ENCODE assay signal across 9 cellular contexts in genomic region chr16:49492090-49492801, GRCh38.
DNase-seq lines count a peak whose midpoint lies in the region; ATAC-seq, FAIRE-seq and TF ChIP-seq lines count a peak whose summit lies in the region.
"Had no signal": no experiment of that assay in that cellular context is flagged by ENCODE, and none has a peak within 500 bp of the region (broad histone marks: within the 10 kb centered on the region; RNA-seq: fewer than 3 reads in every experiment).

No MANE protein-coding gene starts in this region.

- H3K4me1 ChIP-seq in body of pancreas (peaks cover 8% of the 10 kb centered on the region), kidney (ENCODE audit: control insufficient read depth in 1 of 2, insufficient read depth in 1 of 2, low read depth in 1 of 2, low read length in 2 of 2) (peaks cover 0 to 2% of the 10 kb centered on the region in 2 donors)

- H3K36me3 ChIP-seq in body of pancreas (replicated peaks in 1 of 2; ENCODE audit: insufficient read depth in 1 of 2, low read depth in 2 of 2) (no peaks in the 10 kb centered on the region), kidney (ENCODE audit: control insufficient read depth in 1 of 2, insufficient read depth in 2 of 2, low read length in 2 of 2) (no peaks in the 10 kb centered on the region)

- H3K27ac ChIP-seq in body of pancreas (no peak overlapping the region), kidney (ENCODE audit: low read depth in 2 of 2, low read length in 2 of 2) (peak overlapping the region in 1 of 2 donors; percentile 14)
- H3K27ac ChIP-seq: skin epidermis had no signal

- FAIRE-seq in H54 (lab: Jason Lieb, UNC) (no peak), kidney (lab: Jason Lieb, UNC) (no peak)

- H3K9me3 ChIP-seq in body of pancreas = no peaks in the 10 kb centered on the region
- no peaks in the 10 kb centered on the region for H3K9me3 ChIP-seq in kidney (ENCODE audit: control insufficient read depth in 1 of 2, low read length in 2 of 2)

- intact Hi-C loops in body of pancreas (cut with DNase I) = loop anchor here (10.0 kb wide), 1 partner anchor 423 kb away; no protein-coding TSS in a partner anchor
- intact Hi-C loops in kidney (cut with DNase I) = no loop called here

- WGBS in body of pancreas, 2 donors = 28 to 40% methylated on average over 22 to 48 of the region's 51 CpGs

- DNase-seq in D341Med (ENCODE audit: low spot score) (peak; percentile 87), H54 (ENCODE audit: insufficient read length, low spot score) (peak; percentile 36), OCI-M1 (lab: John Stamatoyannopoulos, UW) (peak; percentile 0), body of pancreas (peak in 3 of 4 donors; percentile 37 to 53 (median 48)), kidney (peak; percentile 86), NCI-H2029 treated with DMSO at 0.1 percent for 48 hours (lab: John Stamatoyannopoulos, UW) (no peak), NCI-H1436 treated with DMSO at 0.1 percent for 48 hours (lab: John Stamatoyannopoulos, UW) (no peak)
- DNase-seq in stimulated activated CD4-positive, alpha-beta T cell treated with anti-CD3 and anti-CD28 coated beads, Interleukin-4, amount 100 ng/mL, for 24 hours = peak; percentile 19

- H3K27me3 ChIP-seq in body of pancreas = no peaks in the 10 kb centered on the region

- TF ChIP-seq POLR2A in H54 (IDR thresholded peaks at IDR 0.05; ENCODE audit: low read depth, low read length) (no peak), body of pancreas (IDR thresholded peaks at IDR 0.05) (no peak)

- peak; percentile 76 for ATAC-seq in body of pancreas

- TF ChIP-seq CTCF in body of pancreas (IDR thresholded peaks at IDR 0.05) (peak; percentile 59 to 91 (median 70)), kidney (IDR thresholded peaks at IDR 0.05; ENCODE audit: borderline replicate concordance, extremely low read depth, insufficient read depth) (peak; percentile 88)

- H3K9ac ChIP-seq in kidney (ENCODE audit: low read length in 2 of 2) = peak overlapping the region in 1 of 2 donors; percentile 56

- no peak overlapping the region for H3K4me3 ChIP-seq in body of pancreas
- H3K4me3 ChIP-seq in kidney (ENCODE audit: low read length in 2 of 2) = peak overlapping the region; percentile 64 to 68

Comparison
In these comparisons a context has a peak if more than half of its experiments do, and no peak if none do; other contexts are left out.
1. DNase-seq: peak in D341Med (single experiment), H54 (single experiment), OCI-M1 (single experiment), body of pancreas (3 of 4), kidney (single experiment) and stimulated activated CD4-positive, alpha-beta T cell treated with anti-CD3 and anti-CD28 coated beads, Interleukin-4, amount 100 ng/mL, for 24 hours (single experiment); none in NCI-H2029 treated with DMSO at 0.1 percent for 48 hours (single experiment) and NCI-H1436 treated with DMSO at 0.1 percent for 48 hours (single experiment).
2. H3K4me3 ChIP-seq: peak in kidney (2 of 2); none in body of pancreas (0 of 2).